ENCODE assay signal across 1 cellular context in the genomic region with DNA sequence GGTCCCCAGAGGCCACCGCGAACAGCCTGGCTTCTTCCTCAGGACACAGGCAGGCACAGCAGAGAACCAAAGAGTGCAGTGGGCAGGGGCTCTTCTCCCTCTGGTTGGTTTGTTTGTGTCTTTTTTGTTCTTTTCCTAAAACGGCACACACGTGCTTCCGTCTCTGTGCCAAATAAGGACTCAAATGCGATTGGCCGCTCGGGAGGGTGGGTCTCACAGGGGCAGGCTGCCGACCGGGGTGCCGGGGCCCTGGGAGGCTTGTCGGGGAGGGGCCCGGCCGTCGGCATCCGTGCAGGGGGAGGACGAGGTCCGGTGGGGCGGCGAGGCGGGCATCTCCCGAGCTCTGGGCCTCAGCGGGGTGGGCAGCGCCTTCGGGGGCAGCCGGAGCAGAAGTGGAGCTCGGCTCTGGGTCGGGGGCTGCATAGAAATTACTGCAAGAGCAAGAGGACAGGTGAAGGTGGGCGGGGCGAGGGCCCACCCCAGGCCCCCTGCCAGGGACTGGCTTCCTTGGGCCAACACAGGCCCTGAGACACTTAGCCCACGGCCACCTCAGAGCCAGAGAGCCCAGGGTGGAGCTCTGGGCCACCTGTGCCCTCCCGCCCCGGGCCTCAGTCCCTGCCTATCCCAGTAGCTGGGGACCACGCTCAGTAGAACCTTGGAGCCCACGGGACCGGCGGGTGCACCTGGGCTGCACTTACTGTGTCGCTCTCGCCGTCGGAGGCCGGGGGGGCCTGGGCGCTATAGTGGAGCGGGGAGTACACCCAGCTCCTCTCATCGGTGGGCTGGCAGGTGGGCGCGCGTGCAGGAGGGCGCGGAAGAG.
TF ChIP-seq lines count a peak whose summit lies in the region.

No MANE protein-coding gene starts in this region.

TF ChIP-seq in IMR-90, 13 proteins besides CTCF, POLR2A, EP300 and RAD21:
- TF ChIP-seq BHLHE40 (IDR thresholded peaks at IDR 0.05; ENCODE audit: low read depth, low read length) (no peak), FOS (IDR thresholded peaks at IDR 0.05; ENCODE audit: low read depth, low read length) (no peak), NFE2L2 (IDR thresholded peaks at IDR 0.05; ENCODE audit: low read depth, low read length) (no peak)
